Comparison of ENCODE assay signal across 8 cellular contexts in genomic region chr5:122051569-122051968, GRCh38.
"Had no signal": no experiment of that assay in that cellular context is flagged by ENCODE, and none has a peak within 500 bp of the region (broad histone marks: within the 10 kb centered on the region; RNA-seq: fewer than 3 reads in every experiment).

No MANE protein-coding gene starts in this region.

- DNase-seq: IMR-90, KBM-7, KG1 had no signal

- H3K4me3 ChIP-seq: K562 had no signal

- H3K27ac ChIP-seq: HL-60, KMS-11 had no signal

- FAIRE-seq: HepG2, HTR-8/SVneo, K562 had no signal
